ENCODE assay signal across 16 cellular contexts in genomic region chr11:44236261-44236660, GRCh38.
DNase-seq lines count a peak whose midpoint lies in the region; ATAC-seq and TF ChIP-seq lines count a peak whose summit lies in the region.
"Had no signal": no experiment of that assay in that cellular context is flagged by ENCODE, and none has a peak within 500 bp of the region (broad histone marks: within the 10 kb centered on the region; RNA-seq: fewer than 3 reads in every experiment).

No MANE protein-coding gene starts in this region.

- peak overlapping the region; percentile 84 for H3K27ac ChIP-seq in SJCRH30
- H3K27ac ChIP-seq: GM23248 had no signal

- H3K4me1 ChIP-seq in SJCRH30: peaks cover 35% of the 10 kb centered on the region

- no peaks in the 10 kb centered on the region for H3K9me3 ChIP-seq in SJCRH30 (replicated peaks)

- H3K4me1 Mint-ChIP-seq in nephron: peaks cover 43% of the 10 kb centered on the region
- H3K4me1 Mint-ChIP-seq: CD4-positive, alpha-beta memory T cell had no signal

- H3K9me3 Mint-ChIP-seq in nephron: no peaks in the 10 kb centered on the region

- H3K36me3 Mint-ChIP-seq in nephron (ENCODE audit: low read depth): peaks cover 38% of the 10 kb centered on the region

- peak; percentile 80 to 93 for DNase-seq in SJCRH30
- DNase-seq in sciatic nerve (ENCODE audit: low spot score): no peak
- no peak for DNase-seq in SKM-1 treated with dmso at 0.1 percent for 144 hours (lab: John Stamatoyannopoulos, UW; ENCODE audit: unreplicated experiment)
- no peak for DNase-seq in A172 (ENCODE audit: low spot score)
- DNase-seq: 8988T; Calu3; CD4-positive, alpha-beta memory T cell; COR-L47; DMS53; DMS79 treated with DMSO at 0.1 percent for 48 hours; GF-D8; GM23248; H7; HCEC 1CT had no signal

- no peak overlapping the region for H3K4me3 Mint-ChIP-seq in nephron
- H3K4me3 Mint-ChIP-seq: CD4-positive, alpha-beta memory T cell had no signal

- peak overlapping the region; percentile 21 to 72 (median 32) for H3K27ac Mint-ChIP-seq in nephron

- intact Hi-C loops in sciatic nerve (cut with DNase I): no loop called here

- peaks cover 3% of the 10 kb centered on the region for H3K27me3 Mint-ChIP-seq in nephron (ENCODE audit: low read depth)
- H3K27me3 Mint-ChIP-seq: CD4-positive, alpha-beta memory T cell had no signal

- no peak overlapping the region for H3K4me3 ChIP-seq in SJCRH30
- H3K4me3 ChIP-seq: GM23248 had no signal

- ATAC-seq in sciatic nerve (peak; percentile 43), HG02571 (IDR thresholded peaks at IDR 0.05; ENCODE audit: unreplicated experiment) (no peak)

- 0 out of 2 replicates have a peak, but pooled peaks cover 5% of the 10 kb centered on the region for H3K36me3 ChIP-seq in SJCRH30

- no peaks in the 10 kb centered on the region for H3K27me3 ChIP-seq in SJCRH30

- no peak for TF ChIP-seq CTCF in nephron (IDR thresholded peaks at IDR 0.05; ENCODE audit: unreplicated experiment in 3 of 3)

Comparison
In these comparisons a context has a peak if more than half of its experiments do, and no peak if none do; other contexts are left out.
1. DNase-seq: peak in SJCRH30 (2 of 2); none in sciatic nerve (single experiment), SKM-1 treated with dmso at 0.1 percent for 144 hours (single experiment) and A172 (single experiment).